Comparison of ENCODE assay signal across 8 cellular contexts in genomic region chr19:16076154-16076957, GRCh38.
A peak's percentile ranks its signal among the peaks of the same experiment; 100 is the strongest.
DNase-seq lines count a peak whose midpoint lies in the region; ATAC-seq and TF ChIP-seq lines count a peak whose summit lies in the region.

Gene TPM4, plus strand, starts transcription at chr19:16076495. Its CDS starts 71 bp downstream, at chr19:16076566.

- peak within 1 kb of the TSS; percentile 91 for H3K4me2 ChIP-seq in MM.1S (ENCODE audit: low read depth, low read length)

- H3K36me3 ChIP-seq in ES-I3 (ENCODE audit: insufficient read depth, low read length) (peaks cover 8% of the 10 kb centered on the region; the same call in 1 of the 2 replicates), MM.1S (replicated peaks; ENCODE audit: insufficient read depth, low read length) (0 out of 2 replicates have a peak, but pooled peaks cover 6% of the 10 kb centered on the region)

- H3K79me2 ChIP-seq in MM.1S (ENCODE audit: low read length) = peaks cover 48% of the 10 kb centered on the region

- peak within 1 kb of the TSS; percentile 97 for H3K27ac ChIP-seq in MM.1S (ENCODE audit: low read length)

- H3K9ac ChIP-seq in ES-I3 (ENCODE audit: low read depth, low read length) (peak within 1 kb of the TSS; percentile 96), MM.1S (ENCODE audit: low read length) (peak within 1 kb of the TSS; percentile 98)

- H3K4me3 ChIP-seq in MM.1S (ENCODE audit: low read length) = peak within 1 kb of the TSS; percentile 99
- peak within 1 kb of the TSS; percentile 94 for H3K4me3 ChIP-seq in retinal pigment epithelial cell (ENCODE audit: low read length)

- no peaks in the 10 kb centered on the region for H3K9me2 ChIP-seq in MM.1S (replicated peaks; ENCODE audit: insufficient read depth, low read length)

- H4K20me1 ChIP-seq in MM.1S (ENCODE audit: insufficient read depth, low read length) = no peaks in the 10 kb centered on the region

- H3F3A ChIP-seq in MM.1S (ENCODE audit: insufficient read depth, low read length) = peaks cover 45% of the 10 kb centered on the region

- DNase-seq in MM.1S = peak; percentile 91
- peak; percentile 66 for DNase-seq in T1000 (lab: John Stamatoyannopoulos, UW)
- DNase-seq in astrocyte of the hippocampus (ENCODE audit: low read depth, low spot score) = peak; percentile 98
- DNase-seq in hypothalamus (lab: John Stamatoyannopoulos, UW) = peak in 50 of 51 donors; percentile 18 to 91 (median 75)
- no peak for DNase-seq in retinal pigment epithelial cell (ENCODE audit: low read depth)
- DNase-seq in NCI-H187 treated with DMSO at 0.1 percent for 48 hours (lab: John Stamatoyannopoulos, UW) = no peak

- H3K9me3 ChIP-seq in ES-I3 (ENCODE audit: control insufficient read depth, insufficient read depth, low read length) = no peaks in the 10 kb centered on the region
- no peaks in the 10 kb centered on the region for H3K9me3 ChIP-seq in MM.1S (replicated peaks; ENCODE audit: insufficient read depth, low read length)

- H3K27me3 ChIP-seq in MM.1S (replicated peaks; ENCODE audit: insufficient read depth, low read length) = no peaks in the 10 kb centered on the region

- H2AFZ ChIP-seq in MM.1S (ENCODE audit: low read length) = peak within 1 kb of the TSS; percentile 74

- peaks cover 16% of the 10 kb centered on the region for H3K4me1 ChIP-seq in ES-I3 (ENCODE audit: insufficient read depth, low read length)
- peaks cover 20% of the 10 kb centered on the region for H3K4me1 ChIP-seq in MM.1S (ENCODE audit: low read length)

- peak; percentile 50 for ATAC-seq in GM21825 (IDR thresholded peaks at IDR 0.05; ENCODE audit: unreplicated experiment)

- no peak for TF ChIP-seq CTCF in MM.1S (IDR thresholded peaks at IDR 0.05; ENCODE audit: low read length)
- no peak for TF ChIP-seq CTCF in retinal pigment epithelial cell (conservative IDR thresholded peaks at IDR 0.05; ENCODE audit: low read depth, low read length)

Comparison
In these comparisons a context has a peak if more than half of its experiments do, and no peak if none do; other contexts are left out.
1. DNase-seq: peak in MM.1S (single experiment), T1000 (single experiment), astrocyte of the hippocampus (single experiment) and hypothalamus (50 of 51); none in retinal pigment epithelial cell (single experiment) and NCI-H187 treated with DMSO at 0.1 percent for 48 hours (single experiment).